ENCODE assay signal across 16 cellular contexts in the genomic region with DNA sequence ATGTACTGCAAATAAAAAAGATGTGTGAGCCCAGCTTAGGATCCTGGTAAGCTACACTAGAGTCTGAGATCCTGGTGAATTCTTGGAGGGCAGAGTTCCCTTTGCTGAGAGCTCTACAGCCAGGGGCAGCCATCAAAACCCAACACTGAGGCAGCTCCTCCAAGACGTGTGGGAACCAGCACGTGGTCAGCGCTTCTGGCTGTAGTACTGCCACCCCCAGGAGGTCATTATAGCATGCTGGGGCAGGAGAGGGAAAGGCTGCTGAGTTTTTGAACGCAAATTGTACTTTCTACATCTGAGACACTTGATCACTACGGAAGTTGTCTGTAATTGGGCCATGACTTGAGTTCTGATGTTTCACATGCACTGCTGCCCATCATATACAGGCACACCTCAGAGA.
"Had no signal": no experiment of that assay in that cellular context is flagged by ENCODE, and none has a peak within 500 bp of the region (broad histone marks: within the 10 kb centered on the region; RNA-seq: fewer than 3 reads in every experiment).

No MANE protein-coding gene starts in this region.

- H3K4me1 Mint-ChIP-seq: activated B cell treated with CpG ODN at 0.5 μM for 24 hours; activated naive CD8-positive, alpha-beta T cell treated with anti-CD3 and anti-CD28 coated beads, Interleukin-2, amount 10 ng/mL, durations not matched to agents 7 days and 5 days had no signal

- H3K9me3 Mint-ChIP-seq: activated B cell treated with CpG ODN at 0.5 μM for 24 hours; activated CD4-positive, alpha-beta memory T cell treated with anti-CD3 and anti-CD28 coated beads, Interleukin-2, amount 10 ng/mL, durations not matched to agents 7 days and 5 days; activated naive CD4-positive, alpha-beta T cell treated with anti-CD3 and anti-CD28 coated beads for 36 hours; activated naive CD8-positive, alpha-beta T cell treated with anti-CD3 and anti-CD28 coated beads, Interleukin-2, amount 10 ng/mL, durations not matched to agents 7 days and 5 days; activated T-cell treated with anti-CD3 and anti-CD28 coated beads, Interleukin-2, amount 50 U/mL, for 72 hours; mesothelial cell of epicardium; naive thymus-derived CD8-positive, alpha-beta T cell; type B pancreatic cell had no signal

- H3K27me3 ChIP-seq: vagina had no signal

- ATAC-seq: activated T-cell treated with anti-CD3 and anti-CD28 coated beads, Interleukin-2, amount 50 U/mL, for 72 hours; naive thymus-derived CD8-positive, alpha-beta T cell had no signal

- H3K4me3 ChIP-seq: left ventricle myocardium inferior, thoracic aorta, vagina had no signal

- H3K27ac Mint-ChIP-seq: activated B cell treated with CpG ODN at 0.5 μM for 24 hours; activated CD4-positive, alpha-beta memory T cell treated with anti-CD3 and anti-CD28 coated beads, Interleukin-2, amount 10 ng/mL, durations not matched to agents 7 days and 5 days; activated naive CD4-positive, alpha-beta T cell treated with anti-CD3 and anti-CD28 coated beads for 36 hours; activated naive CD8-positive, alpha-beta T cell treated with anti-CD3 and anti-CD28 coated beads, Interleukin-2, amount 10 ng/mL, durations not matched to agents 7 days and 5 days; activated T-cell treated with anti-CD3 and anti-CD28 coated beads, Interleukin-2, amount 50 U/mL, for 72 hours; mesothelial cell of epicardium; naive thymus-derived CD8-positive, alpha-beta T cell; type B pancreatic cell had no signal

- H3K27ac ChIP-seq: left ventricle myocardium inferior, thoracic aorta, vagina had no signal

- H3K4me1 ChIP-seq: left ventricle myocardium inferior had no signal

- H3K4me3 Mint-ChIP-seq: activated B cell treated with CpG ODN at 0.5 μM for 24 hours; activated CD4-positive, alpha-beta memory T cell treated with anti-CD3 and anti-CD28 coated beads, Interleukin-2, amount 10 ng/mL, durations not matched to agents 7 days and 5 days; activated naive CD4-positive, alpha-beta T cell treated with anti-CD3 and anti-CD28 coated beads for 36 hours; activated naive CD8-positive, alpha-beta T cell treated with anti-CD3 and anti-CD28 coated beads, Interleukin-2, amount 10 ng/mL, durations not matched to agents 7 days and 5 days; mesothelial cell of epicardium; naive thymus-derived CD8-positive, alpha-beta T cell; type B pancreatic cell had no signal

- DNase-seq: activated B cell treated with CpG ODN at 0.5 μM for 24 hours; activated CD4-positive, alpha-beta memory T cell treated with anti-CD3 and anti-CD28 coated beads, Interleukin-2, amount 10 ng/mL, durations not matched to agents 7 days and 5 days; activated CD4-positive, alpha-beta T cell treated with anti-CD3 and anti-CD28 coated beads for 4 hours; activated effector memory CD4-positive, alpha-beta T cell treated with Interleukin-2 at 50 U/mL for 16 hours; activated naive CD4-positive, alpha-beta T cell treated with anti-CD3 and anti-CD28 coated beads for 36 hours; activated naive CD8-positive, alpha-beta T cell treated with anti-CD3 and anti-CD28 coated beads, Interleukin-2, amount 10 ng/mL, durations not matched to agents 7 days and 5 days; activated T-cell treated with anti-CD3 and anti-CD28 coated beads, Interleukin-2, amount 50 U/mL, for 72 hours; foreskin fibroblast; left ventricle myocardium inferior; naive thymus-derived CD8-positive, alpha-beta T cell; stimulated activated CD4-positive, alpha-beta T cell treated with anti-CD3 and anti-CD28 coated beads, Interleukin-2, amount 100 ng/mL, for 48 hours; stimulated activated naive CD4-positive, alpha-beta T cell had no signal

- H3K27me3 Mint-ChIP-seq: activated B cell treated with CpG ODN at 0.5 μM for 24 hours; activated CD4-positive, alpha-beta memory T cell treated with anti-CD3 and anti-CD28 coated beads, Interleukin-2, amount 10 ng/mL, durations not matched to agents 7 days and 5 days; activated naive CD8-positive, alpha-beta T cell treated with anti-CD3 and anti-CD28 coated beads, Interleukin-2, amount 10 ng/mL, durations not matched to agents 7 days and 5 days; naive thymus-derived CD8-positive, alpha-beta T cell; type B pancreatic cell had no signal

- H3K9me3 ChIP-seq: left ventricle myocardium inferior, thoracic aorta, vagina had no signal
